23 cellular contexts compared by ENCODE assay signal in genomic region chr13:96779691-96780090, GRCh38.
A peak's percentile ranks its signal among the peaks of the same experiment; 100 is the strongest.
DNase-seq lines count a peak whose midpoint lies in the region; ATAC-seq and TF ChIP-seq lines count a peak whose summit lies in the region.
"Had no signal": no experiment of that assay in that cellular context is flagged by ENCODE, and none has a peak within 500 bp of the region (broad histone marks: within the 10 kb centered on the region; RNA-seq: fewer than 3 reads in every experiment).

No MANE protein-coding gene starts in this region.

- no peaks in the 10 kb centered on the region for H3K9me3 ChIP-seq in skeletal muscle satellite cell (replicated peaks; ENCODE audit: low read length)

- intact Hi-C loops in dorsolateral prefrontal cortex (cut with DNase I) = no loop called here

- no peak overlapping the region for H3K4me3 Mint-ChIP-seq in activated T-cell treated with anti-CD3 and anti-CD28 coated beads, Interleukin-2, amount 50 U/mL, for 4 hours

- TF ChIP-seq CTCF in dorsolateral prefrontal cortex (IDR thresholded peaks at IDR 0.05 in 54 of 56, conservative IDR thresholded peaks at IDR 0.05 in 2 of 56; ENCODE audit: low read depth in 1 of 56, partially characterized antibody in 56 of 56) = no peak

- no peaks in the 10 kb centered on the region for H3K36me3 ChIP-seq in skeletal muscle satellite cell (ENCODE audit: insufficient read depth, low read length)

- no peak for ATAC-seq in activated T-cell treated with anti-CD3 and anti-CD28 coated beads, Interleukin-2, amount 50 U/mL, for 4 hours
- ATAC-seq: HepG2, Panc1 had no signal

- H3K27me3 Mint-ChIP-seq in activated T-cell treated with anti-CD3 and anti-CD28 coated beads, Interleukin-2, amount 50 U/mL, for 4 hours (ENCODE audit: low read depth) = no peaks in the 10 kb centered on the region

- H3K27me3 ChIP-seq in skeletal muscle satellite cell (ENCODE audit: control insufficient read depth, insufficient read depth, low read length) = no peaks in the 10 kb centered on the region
- no peaks in the 10 kb centered on the region for H3K27me3 ChIP-seq in dorsolateral prefrontal cortex

- in situ Hi-C loops in SK-MEL-5 (cut with HindIII; ENCODE audit: low pct_unique_long_range_greater_than_20kb, low sequenced_read_pairs) = no loop called here

- no peaks in the 10 kb centered on the region for H3K36me3 Mint-ChIP-seq in activated T-cell treated with anti-CD3 and anti-CD28 coated beads, Interleukin-2, amount 50 U/mL, for 4 hours (ENCODE audit: insufficient read depth)

- peaks cover 38% of the 10 kb centered on the region for H3K4me1 ChIP-seq in skeletal muscle satellite cell (ENCODE audit: control insufficient read depth, insufficient read depth, low read length)

- peaks cover 18% of the 10 kb centered on the region for H3K9me3 Mint-ChIP-seq in activated T-cell treated with anti-CD3 and anti-CD28 coated beads, Interleukin-2, amount 50 U/mL, for 4 hours

- H3K9ac ChIP-seq in skeletal muscle satellite cell (ENCODE audit: low read depth, low read length) = no peak overlapping the region

- H3K4me3 ChIP-seq in skeletal muscle satellite cell (ENCODE audit: low read length) = no peak overlapping the region
- H3K4me3 ChIP-seq in dorsolateral prefrontal cortex = no peak overlapping the region

- H3K27ac ChIP-seq in dorsolateral prefrontal cortex = peak overlapping the region in 22 of 59 donors; percentile 10 to 89 (median 79)
- H3K27ac ChIP-seq: RWPE1 had no signal

- H3K4me1 Mint-ChIP-seq in activated T-cell treated with anti-CD3 and anti-CD28 coated beads, Interleukin-2, amount 50 U/mL, for 4 hours (ENCODE audit: low read depth) = no peaks in the 10 kb centered on the region

- peak overlapping the region; percentile 37 for H3K4me2 ChIP-seq in skeletal muscle satellite cell (ENCODE audit: low read length)

- peak; percentile 76 for DNase-seq in HCEC 1CT
- peak; percentile 4 for DNase-seq in SK-MEL-5 (ENCODE audit: low read depth, low spot score)
- peak; percentile 21 for DNase-seq in fibroblast of the conjunctiva (ENCODE audit: low read depth)
- no peak for DNase-seq in MV-4-11 (lab: John Stamatoyannopoulos, UW)
- DNase-seq in dorsolateral prefrontal cortex = no peak
- DNase-seq in effector CD4-positive, alpha-beta T cell = no peak
- no peak for DNase-seq in activated T-cell treated with anti-CD3 and anti-CD28 coated beads, Interleukin-2, amount 50 U/mL, for 4 hours
- DNase-seq: 8988T, ACHN, DMS153, DND-41, Karpas-422, MM.1S, NCI-H1048, NCI-H1417, NCI-H1694, NCI-H2029 treated with DMSO at 0.1 percent for 48 hours, NCI-H526 treated with DMSO at 0.1 percent for 48 hours, SHP77 had no signal

Comparison
In these comparisons a context has a peak if more than half of its experiments do, and no peak if none do; other contexts are left out.
1. DNase-seq: peak in HCEC 1CT (single experiment), SK-MEL-5 (single experiment) and fibroblast of the conjunctiva (single experiment); none in MV-4-11 (single experiment), dorsolateral prefrontal cortex (0 of 10), effector CD4-positive, alpha-beta T cell (single experiment) and activated T-cell treated with anti-CD3 and anti-CD28 coated beads, Interleukin-2, amount 50 U/mL, for 4 hours (single experiment).